Comparison of ENCODE assay signal across 32 cellular contexts in the genomic region with DNA sequence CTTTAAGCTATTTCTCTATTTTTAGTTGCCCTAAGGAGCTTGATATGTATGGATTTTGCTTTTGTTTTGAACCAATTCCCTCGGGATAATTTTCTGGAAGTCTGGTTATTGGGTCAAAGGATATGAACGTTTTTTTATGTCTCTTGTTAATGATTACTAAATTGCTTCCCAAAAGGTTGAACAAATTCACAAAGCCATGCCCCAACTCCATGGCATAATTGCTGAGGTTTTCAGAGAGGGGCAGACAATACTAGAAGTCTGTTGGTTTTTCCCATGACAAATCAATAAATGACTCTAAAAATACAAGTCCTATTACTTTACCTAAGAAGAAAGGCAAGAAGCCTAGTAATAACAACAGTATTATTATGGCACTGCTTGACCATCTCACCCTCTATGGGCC.
"Had no signal": no experiment of that assay in that cellular context is flagged by ENCODE, and none has a peak within 500 bp of the region (broad histone marks: within the 10 kb centered on the region; RNA-seq: fewer than 3 reads in every experiment).

No MANE protein-coding gene starts in this region.

- H3K27me3 Mint-ChIP-seq: stimulated activated memory B cell treated with anti-CD40 and anti-IgM and Interleukin-4, amounts not matched to agents 10 μg/mL and 1 μg/mL and 100 μg/mL, for 72 hours; stimulated activated naive CD8-positive, alpha-beta T cell treated with anti-CD3 and anti-CD28 coated beads, Interleukin-15, amount 100 ng/mL, for 72 hours; type B pancreatic cell had no signal

- DNase-seq: naive thymus-derived CD4-positive, alpha-beta T cell; natural killer cell; occipital lobe; ovary; posterior cingulate gyrus; retina; spleen; stimulated activated CD4-positive, alpha-beta T cell treated with anti-CD3 and anti-CD28 coated beads, Interleukin-12 subunit alpha, Interleukin-12 subunit beta, amount 100 ng/mL, for 4 hours; stimulated activated CD4-positive, alpha-beta T cell treated with anti-CD3 and anti-CD28 coated beads, Interleukin-1b, Interleukin-23, amount 100 ng/mL, for 48 hours; stimulated activated CD4-positive, alpha-beta T cell treated with anti-CD3 and anti-CD28 coated beads, Interleukin-4, amount 100 ng/mL, for 1 hour; stimulated activated CD4-positive, alpha-beta T cell treated with anti-CD3 and anti-CD28 coated beads, Interleukin-4, amount 100 ng/mL, for 4 hours; stimulated activated CD8-positive, alpha-beta memory T cell treated with anti-CD3 and anti-CD28 coated beads, Interleukin-4, amount 100 ng/mL, for 48 hours; stimulated activated naive CD4-positive, alpha-beta T cell; stimulated activated naive CD8-positive, alpha-beta T cell treated with anti-CD3 and anti-CD28 coated beads, Interleukin-15, amount 100 ng/mL, for 72 hours; stimulated activated naive CD8-positive, alpha-beta T cell treated with anti-CD3 and anti-CD28 coated beads, Interleukin-15, Interleukin-2, amounts not matched to agents 100 U/mL and 50 U/mL, for 24 hours; substantia nigra; testis; tibial artery; transverse colon; upper lobe of right lung; uterus had no signal

- H3K4me3 ChIP-seq: neural progenitor cell, ovary, prostate gland, right atrium auricular region, skin epidermis, smooth muscle cell, spleen, suprapubic skin, testis, tibial artery, transverse colon, upper lobe of right lung, uterus had no signal

- H3K4me1 Mint-ChIP-seq: naive thymus-derived CD4-positive, alpha-beta T cell; natural killer cell; nephron; stimulated activated naive CD8-positive, alpha-beta T cell treated with anti-CD3 and anti-CD28 coated beads, Interleukin-15, amount 100 ng/mL, for 72 hours had no signal

- H3K9me3 Mint-ChIP-seq: naive thymus-derived CD4-positive, alpha-beta T cell; natural killer cell; nephron; neural progenitor cell; stimulated activated memory B cell treated with anti-CD40 and anti-IgM and Interleukin-4, amounts not matched to agents 10 μg/mL and 1 μg/mL and 100 μg/mL, for 72 hours; stimulated activated naive CD8-positive, alpha-beta T cell treated with anti-CD3 and anti-CD28 coated beads, Interleukin-15, amount 100 ng/mL, for 72 hours; type B pancreatic cell had no signal

- H3K36me3 Mint-ChIP-seq: natural killer cell; neural progenitor cell; stimulated activated memory B cell treated with anti-CD40 and anti-IgM and Interleukin-4, amounts not matched to agents 10 μg/mL and 1 μg/mL and 100 μg/mL, for 72 hours; type B pancreatic cell had no signal

- H3K27me3 ChIP-seq: neural progenitor cell, ovary, right atrium auricular region, spleen, suprapubic skin, testis, tibial artery, transverse colon, upper lobe of right lung, uterus had no signal

- H3K36me3 ChIP-seq: neural progenitor cell, ovary, prostate gland, right atrium auricular region, spleen, suprapubic skin, tibial artery, transverse colon, upper lobe of right lung, uterus had no signal

- H3K27ac Mint-ChIP-seq: naive thymus-derived CD4-positive, alpha-beta T cell; natural killer cell; nephron; stimulated activated memory B cell treated with anti-CD40 and anti-IgM and Interleukin-4, amounts not matched to agents 10 μg/mL and 1 μg/mL and 100 μg/mL, for 72 hours; stimulated activated naive CD8-positive, alpha-beta T cell treated with anti-CD3 and anti-CD28 coated beads, Interleukin-15, amount 100 ng/mL, for 72 hours; type B pancreatic cell had no signal

- H3K4me1 ChIP-seq: parathyroid adenoma, right atrium auricular region, spleen, testis, upper lobe of right lung, uterus had no signal

- ATAC-seq: naive thymus-derived CD4-positive, alpha-beta T cell; natural killer cell; sciatic nerve; stimulated activated memory B cell treated with anti-CD40 and anti-IgM and Interleukin-4, amounts not matched to agents 10 μg/mL and 1 μg/mL and 100 μg/mL, for 72 hours; stimulated activated naive CD8-positive, alpha-beta T cell treated with anti-CD3 and anti-CD28 coated beads, Interleukin-15, amount 100 ng/mL, for 72 hours; stimulated activated naive CD8-positive, alpha-beta T cell treated with anti-CD3 and anti-CD28 coated beads, Interleukin-15, Interleukin-2, amounts not matched to agents 100 U/mL and 50 U/mL, for 24 hours; upper lobe of right lung had no signal

- H3K9me3 ChIP-seq: ovary, prostate gland, right atrium auricular region, spleen, suprapubic skin, testis, tibial artery, transverse colon, upper lobe of right lung, uterus had no signal

- H3K9ac ChIP-seq: neural progenitor cell, parathyroid adenoma had no signal

- H3K27ac ChIP-seq: neural progenitor cell, ovary, parathyroid adenoma, right atrium auricular region, skin epidermis, spleen, suprapubic skin, testis, upper lobe of right lung, uterus had no signal

- H3K4me3 Mint-ChIP-seq: naive thymus-derived CD4-positive, alpha-beta T cell; natural killer cell; nephron; neural progenitor cell; stimulated activated memory B cell treated with anti-CD40 and anti-IgM and Interleukin-4, amounts not matched to agents 10 μg/mL and 1 μg/mL and 100 μg/mL, for 72 hours; stimulated activated naive CD8-positive, alpha-beta T cell treated with anti-CD3 and anti-CD28 coated beads, Interleukin-15, amount 100 ng/mL, for 72 hours; type B pancreatic cell had no signal
